24 cellular contexts compared by ENCODE assay signal in the genomic region with DNA sequence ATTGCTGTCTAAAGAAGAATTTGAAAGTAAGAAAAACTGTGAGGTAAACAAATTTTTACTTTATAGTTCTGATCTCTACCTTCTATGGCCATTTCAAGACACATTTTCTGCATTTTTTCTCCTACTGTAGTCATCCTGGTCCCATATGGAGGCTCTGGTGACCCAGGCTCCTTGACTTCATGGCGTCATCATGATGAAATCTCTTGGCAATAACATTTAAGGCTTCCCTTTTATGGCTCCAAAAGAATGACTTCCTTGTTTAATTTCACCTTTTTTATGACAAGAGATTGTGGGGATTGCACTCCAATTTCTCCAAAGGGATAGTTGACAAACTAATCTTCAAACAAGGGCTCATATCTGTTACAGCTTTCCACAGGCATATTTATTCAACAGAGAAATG.
"Had no signal": no experiment of that assay in that cellular context is flagged by ENCODE, and none has a peak within 500 bp of the region (broad histone marks: within the 10 kb centered on the region; RNA-seq: fewer than 3 reads in every experiment).

No MANE protein-coding gene starts in this region.

- ATAC-seq: esophagus mucosa; left ventricle myocardium superior; lower lobe of right lung; stimulated activated memory B cell treated with anti-CD40 and anti-IgM and Interleukin-4, amounts not matched to agents 10 μg/mL and 1 μg/mL and 100 μg/mL, for 72 hours; stimulated activated naive CD8-positive, alpha-beta T cell treated with anti-CD3 and anti-CD28 coated beads, Interleukin-15, Interleukin-2, amounts not matched to agents 100 U/mL and 50 U/mL, for 24 hours had no signal

- H3K27me3 Mint-ChIP-seq: dendritic cell treated with granulocyte-macrophage colony-stimulating factor and Interleukin-4, amounts not matched to agents 40 ng/mL and 50 ng/mL, for 4 days; stimulated activated memory B cell treated with anti-CD40 and anti-IgM and Interleukin-4, amounts not matched to agents 10 μg/mL and 1 μg/mL and 100 μg/mL, for 72 hours had no signal

- H3K9ac ChIP-seq: neural progenitor cell had no signal

- H3K27ac ChIP-seq: colonic mucosa, epithelial cell of prostate, lower lobe of right lung, neural progenitor cell, prostate gland, right atrium auricular region, sigmoid colon, spleen, transverse colon, vagina had no signal

- H3K4me1 Mint-ChIP-seq: endodermal cell; immature natural killer cell; nephron; neural progenitor cell; stimulated activated memory B cell treated with anti-CD40 and anti-IgM and Interleukin-4, amounts not matched to agents 10 μg/mL and 1 μg/mL and 100 μg/mL, for 72 hours had no signal

- H3K4me1 ChIP-seq: colonic mucosa, lower lobe of right lung, prostate gland, right atrium auricular region, sigmoid colon, spleen, transverse colon, vagina had no signal

- H3K27me3 ChIP-seq: colonic mucosa, neural progenitor cell, right atrium auricular region, sigmoid colon, spleen, transverse colon, vagina had no signal

- H3K4me3 ChIP-seq: colonic mucosa, lower lobe of right lung, neural progenitor cell, prostate gland, right atrium auricular region, sigmoid colon, spleen, transverse colon, vagina had no signal

- FAIRE-seq: frontal cortex had no signal

- H3K9me3 ChIP-seq: colonic mucosa, lower lobe of right lung, prostate gland, right atrium auricular region, sigmoid colon, transverse colon, vagina had no signal

- H2AFZ ChIP-seq: neural progenitor cell had no signal

- H3K27ac Mint-ChIP-seq: dendritic cell treated with granulocyte-macrophage colony-stimulating factor and Interleukin-4, amounts not matched to agents 40 ng/mL and 50 ng/mL, for 4 days; endodermal cell; immature natural killer cell; nephron; neural progenitor cell; stimulated activated memory B cell treated with anti-CD40 and anti-IgM and Interleukin-4, amounts not matched to agents 10 μg/mL and 1 μg/mL and 100 μg/mL, for 72 hours had no signal

- H3K36me3 ChIP-seq: colonic mucosa, lower lobe of right lung, neural progenitor cell, prostate gland, right atrium auricular region, sigmoid colon, spleen, transverse colon, vagina had no signal

- H3K36me3 Mint-ChIP-seq: neural progenitor cell; stimulated activated memory B cell treated with anti-CD40 and anti-IgM and Interleukin-4, amounts not matched to agents 10 μg/mL and 1 μg/mL and 100 μg/mL, for 72 hours had no signal

- DNase-seq: colonic mucosa; effector CD8-positive, alpha-beta T cell; endodermal cell; hypothalamus; immature natural killer cell; islet precursor cell; kidney glomerular epithelial cell; left ventricle myocardium superior; lower lobe of right lung; sigmoid colon; spleen; stimulated activated CD4-positive, alpha-beta T cell treated with anti-CD3 and anti-CD28 coated beads, Interleukin-4, amount 100 ng/mL, for 4 hours; stimulated activated naive CD8-positive, alpha-beta T cell treated with anti-CD3 and anti-CD28 coated beads, Interleukin-15, Interleukin-2, amounts not matched to agents 100 U/mL and 50 U/mL, for 24 hours; transverse colon had no signal

- H3K4me2 ChIP-seq: neural progenitor cell had no signal

- H3K4me3 Mint-ChIP-seq: dendritic cell treated with granulocyte-macrophage colony-stimulating factor and Interleukin-4, amounts not matched to agents 40 ng/mL and 50 ng/mL, for 4 days; endodermal cell; immature natural killer cell; nephron; neural progenitor cell; stimulated activated memory B cell treated with anti-CD40 and anti-IgM and Interleukin-4, amounts not matched to agents 10 μg/mL and 1 μg/mL and 100 μg/mL, for 72 hours had no signal
